22 cellular contexts compared by ENCODE assay signal in the genomic region with DNA sequence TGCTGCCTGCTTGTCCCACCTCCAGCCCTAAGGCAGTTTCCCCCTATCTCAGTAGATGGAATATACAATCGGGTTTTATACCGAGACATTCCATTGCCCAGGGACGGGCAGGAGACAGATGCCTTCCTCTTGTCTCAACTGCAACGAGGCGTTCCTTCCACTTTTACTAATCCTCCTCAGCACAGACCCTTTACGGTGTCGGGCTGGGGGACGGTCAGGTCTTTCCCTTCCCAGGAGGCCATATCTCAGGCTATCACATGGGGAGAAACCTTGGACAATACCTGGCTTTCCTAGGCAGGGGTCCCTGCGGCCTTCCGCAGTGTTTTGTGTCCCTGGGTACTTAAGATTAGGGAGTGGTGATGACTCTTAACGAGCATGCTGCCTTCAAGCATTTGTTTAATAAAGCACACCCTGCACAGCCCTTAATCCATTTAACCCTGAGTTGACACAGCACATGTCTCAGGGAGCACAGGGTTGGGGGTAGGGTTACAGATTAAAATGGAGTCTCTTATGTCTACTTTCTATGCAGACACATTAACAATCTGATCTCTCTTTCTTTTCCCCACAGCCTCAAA. TPM values are rescaled to one million over a fixed set of nuclear protein-coding genes. Genes with fewer than 3 reads are reported as not detected.
"Had no signal": no experiment of that assay in that cellular context is flagged by ENCODE, and none has a peak within 500 bp of the region (broad histone marks: within the 10 kb centered on the region; RNA-seq: fewer than 3 reads in every experiment).

No MANE protein-coding gene starts in this region.

RNA-seq across cellular contexts. Expression of a gene that starts 2.4 kb away (rescaled TPM):
- total RNA-seq: chondrocyte, epithelial cell of proximal tubule, esophagus muscularis mucosa, fibroblast of lung, foreskin keratinocyte, gastroesophageal sphincter, left ventricle myocardium superior, lower lobe of right lung, natural killer cell, osteocyte, prostate gland, right atrium auricular region, thoracic aorta, upper lobe of right lung had no signal
- polyA plus RNA-seq: fibroblast of lung, foreskin keratinocyte, neural cell had no signal

RNA-seq across cellular contexts. Expression of a gene that starts 21.6 kb away (rescaled TPM):
- total RNA-seq: chondrocyte, colonic mucosa, endothelial cell of umbilical vein, epithelial cell of proximal tubule, esophagus muscularis mucosa, fibroblast of lung, foreskin keratinocyte, gastroesophageal sphincter, heart right ventricle, left ventricle myocardium superior, lower lobe of right lung, mononuclear cell, natural killer cell, osteocyte, prostate gland, right atrium auricular region, sciatic nerve, thoracic aorta, tibial nerve, upper lobe of right lung, uterus had no signal
- polyA plus RNA-seq: endothelial cell of umbilical vein, fibroblast of lung, foreskin keratinocyte, heart right ventricle, neural cell had no signal

RNA-seq across cellular contexts. Expression of a gene that starts 42.6 kb away (rescaled TPM):
- polyA plus RNA-seq: fibroblast of lung, neural cell had no signal
